Comparison of ENCODE assay signal across 17 cellular contexts in genomic region chr3:66415867-66416428, GRCh38.
DNase-seq lines count a peak whose midpoint lies in the region; ATAC-seq, FAIRE-seq and TF ChIP-seq lines count a peak whose summit lies in the region.
"Had no signal": no experiment of that assay in that cellular context is flagged by ENCODE, and none has a peak within 500 bp of the region (broad histone marks: within the 10 kb centered on the region; RNA-seq: fewer than 3 reads in every experiment).

No MANE protein-coding gene starts in this region.

- peaks cover 69% of the 10 kb centered on the region for H3K36me3 ChIP-seq in CD4-positive, CD25-positive, alpha-beta regulatory T cell (ENCODE audit: control insufficient read depth, insufficient read depth, low read length)
- H3K36me3 ChIP-seq in smooth muscle cell (ENCODE audit: low read depth), result no peaks in the 10 kb centered on the region

- peaks cover 3% of the 10 kb centered on the region for H3F3A ChIP-seq in smooth muscle cell (ENCODE audit: low read depth)

- TF ChIP-seq CTCF in smooth muscle cell (IDR thresholded peaks at IDR 0.05; ENCODE audit: borderline replicate concordance, insufficient read depth, poor library complexity, severe bottlenecking), result no peak

- H4K20me1 ChIP-seq in smooth muscle cell (ENCODE audit: low read depth), result no peaks in the 10 kb centered on the region

- H2AFZ ChIP-seq in smooth muscle cell (ENCODE audit: low read depth), result no peak overlapping the region
- H2AFZ ChIP-seq: PC-9 had no signal

- H3K4me1 ChIP-seq in CD4-positive, CD25-positive, alpha-beta regulatory T cell (ENCODE audit: control insufficient read depth, insufficient read depth, low read length, poor library complexity, severe bottlenecking), result no peaks in the 10 kb centered on the region
- H3K4me1 ChIP-seq in right cardiac atrium (ENCODE audit: control insufficient read depth, insufficient read depth, low read length) (peaks cover 11% of the 10 kb centered on the region), smooth muscle cell (ENCODE audit: low read depth) (peaks cover 18% of the 10 kb centered on the region)
- H3K4me1 ChIP-seq: right lobe of liver had no signal

- H3K36me3 Mint-ChIP-seq in CD4-positive, CD25-positive, alpha-beta regulatory T cell, result peaks cover 51% of the 10 kb centered on the region
- H3K36me3 Mint-ChIP-seq in effector memory CD8-positive, alpha-beta T cell (ENCODE audit: insufficient read depth), result peaks cover 7% of the 10 kb centered on the region

- ATAC-seq in CD4-positive, CD25-positive, alpha-beta regulatory T cell (ENCODE audit: low read depth in 2 of 2), result no peak
- ATAC-seq in effector memory CD8-positive, alpha-beta T cell (replicated peaks), result no peak
- ATAC-seq in right cardiac atrium (peak; percentile 73 to 81), HG03159 (IDR thresholded peaks at IDR 0.05; ENCODE audit: unreplicated experiment) (no peak), HG03095 (IDR thresholded peaks at IDR 0.05; ENCODE audit: unreplicated experiment) (no peak)
- ATAC-seq: right lobe of liver had no signal

- intact Hi-C loops in right cardiac atrium (cut with DNase I), result loop anchor here in 3 of 4 donors (5.0 to 10.0 kb wide), 3 partner anchors 79 to 89 kb away; partner anchors contain the start of gene LRIG1 (in 1 of the 3)

- peak overlapping the region in 2 of 3 donors; percentile 23 to 44 for H3K27ac Mint-ChIP-seq in CD4-positive, CD25-positive, alpha-beta regulatory T cell
- H3K27ac Mint-ChIP-seq in effector memory CD8-positive, alpha-beta T cell, result peak overlapping the region; percentile 23 to 58
- H3K27ac Mint-ChIP-seq: activated B cell treated with CpG ODN at 0.5 μM for 24 hours; dendritic cell treated with granulocyte-macrophage colony-stimulating factor and Interleukin-4, amounts not matched to agents 40 ng/mL and 50 ng/mL, for 4 days had no signal

- WGBS in right cardiac atrium, result 55% methylated on average over 5 of the region's 5 CpGs
- WGBS in smooth muscle cell (ENCODE audit: low lambda C conversion rate), result 68% methylated on average over 5 of the region's 5 CpGs

- FAIRE-seq in frontal cortex (lab: Jason Lieb, UNC), result no peak
- FAIRE-seq: G401.6 had no signal

- no peaks in the 10 kb centered on the region for H3K27me3 Mint-ChIP-seq in CD4-positive, CD25-positive, alpha-beta regulatory T cell
- H3K27me3 Mint-ChIP-seq in effector memory CD8-positive, alpha-beta T cell, result no peaks in the 10 kb centered on the region
- H3K27me3 Mint-ChIP-seq: activated B cell treated with CpG ODN at 0.5 μM for 24 hours; dendritic cell treated with granulocyte-macrophage colony-stimulating factor and Interleukin-4, amounts not matched to agents 40 ng/mL and 50 ng/mL, for 4 days had no signal

- H3K27ac ChIP-seq in CD4-positive, CD25-positive, alpha-beta regulatory T cell (ENCODE audit: insufficient read depth, low read length, poor library complexity, severe bottlenecking), result no peak overlapping the region
- H3K27ac ChIP-seq in right cardiac atrium (ENCODE audit: low read length) (peak overlapping the region; percentile 91), smooth muscle cell (ENCODE audit: low read depth) (peak overlapping the region; percentile 41)
- H3K27ac ChIP-seq: PC-9, right lobe of liver, SJSA1 had no signal

- H3K27me3 ChIP-seq in CD4-positive, CD25-positive, alpha-beta regulatory T cell (ENCODE audit: control insufficient read depth, insufficient read depth, low read length), result no peaks in the 10 kb centered on the region
- H3K27me3 ChIP-seq in right cardiac atrium (ENCODE audit: control insufficient read depth, insufficient read depth) (no peaks in the 10 kb centered on the region), smooth muscle cell (ENCODE audit: low read depth) (no peaks in the 10 kb centered on the region)
- H3K27me3 ChIP-seq: right lobe of liver, SJSA1 had no signal

- no peak for DNase-seq in CD4-positive, CD25-positive, alpha-beta regulatory T cell
- DNase-seq in effector memory CD8-positive, alpha-beta T cell, result no peak
- peak in 1 of 3 donors; percentile 68 for DNase-seq in right cardiac atrium
- no peak for DNase-seq in smooth muscle cell (lab: John Stamatoyannopoulos, UW; ENCODE audit: unreplicated experiment)
- no peak for DNase-seq in frontal cortex (ENCODE audit: low spot score in 2 of 2)
- DNase-seq in HuH-7 (ENCODE audit: low spot score), result no peak
- DNase-seq: activated B cell treated with CpG ODN at 0.5 μM for 24 hours; NCI-H1694; NCI-H2227 treated with DMSO at 0.1 percent for 48 hours; PC-9; right lobe of liver; stimulated activated naive CD4-positive, alpha-beta T cell had no signal

- no peak overlapping the region for H3K4me3 ChIP-seq in CD4-positive, CD25-positive, alpha-beta regulatory T cell (ENCODE audit: low read depth, low read length)
- no peak overlapping the region for H3K4me3 ChIP-seq in right cardiac atrium (ENCODE audit: low read length)
- no peak overlapping the region for H3K4me3 ChIP-seq in smooth muscle cell
- H3K4me3 ChIP-seq: PC-9, right lobe of liver, SJSA1 had no signal

- no peak overlapping the region for H3K9ac ChIP-seq in smooth muscle cell (ENCODE audit: low read depth)

- H3K4me2 ChIP-seq in smooth muscle cell, result peak overlapping the region; percentile 17
- H3K4me2 ChIP-seq: PC-9 had no signal

- no peak overlapping the region for H3K4me3 Mint-ChIP-seq in CD4-positive, CD25-positive, alpha-beta regulatory T cell
- no peak overlapping the region for H3K4me3 Mint-ChIP-seq in effector memory CD8-positive, alpha-beta T cell
- H3K4me3 Mint-ChIP-seq: activated B cell treated with CpG ODN at 0.5 μM for 24 hours; dendritic cell treated with granulocyte-macrophage colony-stimulating factor and Interleukin-4, amounts not matched to agents 40 ng/mL and 50 ng/mL, for 4 days had no signal

- peaks cover 17 to 34% (median 24%) of the 10 kb centered on the region in 4 donors for H3K4me1 Mint-ChIP-seq in CD4-positive, CD25-positive, alpha-beta regulatory T cell
- H3K4me1 Mint-ChIP-seq in effector memory CD8-positive, alpha-beta T cell (ENCODE audit: low read depth in 2 of 2), result peaks cover 18 to 21% of the 10 kb centered on the region in 2 donors

- peaks cover 12% of the 10 kb centered on the region for H3K79me2 ChIP-seq in smooth muscle cell (ENCODE audit: low read depth)

- peaks cover 0 to 9% (median 3%) of the 10 kb centered on the region in 7 donors for H3K9me3 Mint-ChIP-seq in CD4-positive, CD25-positive, alpha-beta regulatory T cell
- H3K9me3 Mint-ChIP-seq in effector memory CD8-positive, alpha-beta T cell, result peaks cover 0 to 4% of the 10 kb centered on the region in 2 donors

- H3K9me3 ChIP-seq in CD4-positive, CD25-positive, alpha-beta regulatory T cell (ENCODE audit: control insufficient read depth in 2 of 2, low read length in 2 of 2), result peaks cover 0 to 2% of the 10 kb centered on the region in 2 experiments
- H3K9me3 ChIP-seq in right cardiac atrium (ENCODE audit: control insufficient read depth, low read length) (no peaks in the 10 kb centered on the region), smooth muscle cell (replicated peaks; ENCODE audit: low read depth) (no peaks in the 10 kb centered on the region)
- H3K9me3 ChIP-seq: right lobe of liver, SJSA1 had no signal

Comparison
In these comparisons a context has a peak if more than half of its experiments do, and no peak if none do; other contexts are left out.
1. ATAC-seq: peak in right cardiac atrium (2 of 2); none in CD4-positive, CD25-positive, alpha-beta regulatory T cell (0 of 2), effector memory CD8-positive, alpha-beta T cell (single experiment), HG03159 (single experiment) and HG03095 (single experiment).